In the genomic region with DNA sequence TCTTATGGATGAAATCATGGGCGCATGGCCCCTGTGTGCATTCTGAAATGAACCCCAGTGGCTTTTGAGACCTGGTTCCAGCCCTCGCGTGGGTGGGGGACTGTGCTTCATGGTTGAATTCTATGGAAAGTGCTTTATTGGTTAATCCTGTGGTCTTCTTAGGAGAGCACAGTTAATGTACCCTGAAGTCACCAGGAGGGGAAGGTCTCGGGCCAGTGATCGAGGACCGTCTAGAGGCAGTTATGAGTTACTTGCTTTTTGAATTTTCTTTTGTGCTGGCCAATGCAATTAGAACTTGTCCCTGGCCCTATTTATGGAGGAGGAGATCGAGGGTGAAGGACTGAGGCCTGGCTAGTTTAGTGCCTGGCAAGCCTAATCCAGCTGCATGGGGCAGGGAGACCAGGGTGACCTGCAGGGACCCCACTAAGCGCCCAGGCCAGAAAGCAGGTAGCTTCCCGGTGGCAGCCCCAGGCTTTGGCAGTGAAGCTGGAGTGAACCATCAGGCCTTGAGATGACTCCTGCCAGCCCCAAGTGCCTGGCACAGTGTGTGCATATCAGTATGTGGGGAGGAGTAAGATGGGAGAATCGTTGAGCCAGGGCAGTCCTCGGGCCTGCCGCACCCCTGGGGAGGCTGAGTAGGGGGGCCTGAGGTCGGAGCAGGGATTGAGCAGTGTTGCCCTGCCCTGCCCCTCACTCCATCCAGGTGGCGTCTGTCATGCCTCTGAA, we compare ENCODE assay signal across 14 cellular contexts. TPM values are rescaled to one million over a fixed set of nuclear protein-coding genes. Genes with fewer than 3 reads are reported as not detected.
DNase-seq lines count a peak whose midpoint lies in the region; ATAC-seq, FAIRE-seq and TF ChIP-seq lines count a peak whose summit lies in the region.
"Had no signal": no experiment of that assay in that cellular context is flagged by ENCODE, and none has a peak within 500 bp of the region (broad histone marks: within the 10 kb centered on the region; RNA-seq: fewer than 3 reads in every experiment).

No MANE protein-coding gene starts in this region.

- H3K9me3 ChIP-seq in HepG2 (ENCODE audit: low read length): no peaks in the 10 kb centered on the region
- no peaks in the 10 kb centered on the region for H3K9me3 ChIP-seq in right lobe of liver
- no peaks in the 10 kb centered on the region for H3K9me3 ChIP-seq in astrocyte (ENCODE audit: insufficient read depth, low read depth, low read length)
- H3K9me3 ChIP-seq in muscle layer of duodenum (ENCODE audit: control insufficient read depth in 1 of 2, low read length in 2 of 2): no peaks in the 10 kb centered on the region
- H3K9me3 ChIP-seq in PC-3 (ENCODE audit: low read length): no peaks in the 10 kb centered on the region
- H3K9me3 ChIP-seq: heart left ventricle had no signal

- TF ChIP-seq POLR2A in HepG2 (IDR thresholded peaks at IDR 0.05; ENCODE audit: insufficient read depth in 1 of 2, low read depth in 2 of 2, low read length in 2 of 2) (no peak), right lobe of liver (IDR thresholded peaks at IDR 0.05) (no peak)

- CTCF ChIA-PET in HepG2 (lab: Yijun Ruan, JAX; ENCODE audit: low intra/inter-chr PET ratio, low total read pairs): no interaction called here
- CTCF ChIA-PET in PC-3 (lab: Charles Lee): no interaction called here

- TF ChIP-seq CTCF in HepG2 (CRISPR knock-in tag; IDR thresholded peaks at IDR 0.05) (no peak), right lobe of liver (IDR thresholded peaks at IDR 0.05) (no peak), astrocyte (IDR thresholded peaks at IDR 0.05; ENCODE audit: insufficient read depth, low read depth, low read length) (no peak), PC-3 (conservative IDR thresholded peaks at IDR 0.05; ENCODE audit: low read depth, low read length) (no peak), brain microvascular endothelial cell (IDR thresholded peaks at IDR 0.05; ENCODE audit: low read depth, low read length, missing control alignments) (no peak)

- WGBS in HepG2 (ENCODE audit: low lambda C conversion rate): 96% methylated on average over 14 of the region's 14 CpGs
- WGBS in right lobe of liver (ENCODE audit: insufficient coverage, low coverage, low lambda C conversion rate, missing lambda C conversion rate): 67% methylated on average over 4 of the region's 14 CpGs

- H2AFZ ChIP-seq in HepG2 (ENCODE audit: low read length): no peak overlapping the region
- H2AFZ ChIP-seq in astrocyte (ENCODE audit: low read depth, low read length): no peak overlapping the region
- H2AFZ ChIP-seq in PC-3 (ENCODE audit: low read length): no peak overlapping the region
- H2AFZ ChIP-seq: GM23338 had no signal

- no peak overlapping the region for H3K27ac Mint-ChIP-seq in astrocyte (ENCODE audit: unreplicated experiment)
- H3K27ac Mint-ChIP-seq: activated naive CD8-positive, alpha-beta T cell had no signal

- no peak for TF ChIP-seq EP300 in HepG2 (IDR thresholded peaks at IDR 0.05; ENCODE audit: low read depth in 2 of 2, low read length in 2 of 2)
- TF ChIP-seq EP300 in HepG2 (CRISPR knock-in tag; IDR thresholded peaks at IDR 0.05; ENCODE audit: borderline replicate concordance): no peak

- H3K4me2 ChIP-seq in HepG2 (ENCODE audit: low read depth, low read length) (no peak overlapping the region), astrocyte (ENCODE audit: low read length) (no peak overlapping the region), PC-3 (ENCODE audit: low read length) (no peak overlapping the region)

- no peak overlapping the region for H3K4me3 Mint-ChIP-seq in astrocyte (ENCODE audit: unreplicated experiment)
- H3K4me3 Mint-ChIP-seq: activated naive CD8-positive, alpha-beta T cell; GM23338 had no signal

- H3K4me3 ChIP-seq in HepG2 (replicated peaks in 1 of 3; ENCODE audit: insufficient read depth in 1 of 3, low read depth in 2 of 3, low read length in 3 of 3) (no peak overlapping the region), right lobe of liver (no peak overlapping the region), astrocyte (ENCODE audit: insufficient read depth, low read depth, low read length) (no peak overlapping the region), muscle layer of duodenum (ENCODE audit: low read depth in 1 of 2, low read length in 2 of 2) (no peak overlapping the region), PC-3 (ENCODE audit: low read length) (no peak overlapping the region), brain microvascular endothelial cell (ENCODE audit: low read depth, low read length) (no peak overlapping the region)
- H3K4me3 ChIP-seq: GM23338, heart left ventricle had no signal

- no peaks in the 10 kb centered on the region for H3K9me2 ChIP-seq in PC-3 (replicated peaks; ENCODE audit: low read length)

- peaks cover 34% of the 10 kb centered on the region for H3K4me1 Mint-ChIP-seq in astrocyte (ENCODE audit: low read depth, unreplicated experiment)

- H4K20me1 ChIP-seq in HepG2 (ENCODE audit: insufficient read depth, low read length): peaks cover 8% of the 10 kb centered on the region; the same call in 1 of the 2 replicates
- H4K20me1 ChIP-seq in astrocyte (ENCODE audit: insufficient read depth, low read length): peaks cover 87% of the 10 kb centered on the region
- peaks cover 57% of the 10 kb centered on the region for H4K20me1 ChIP-seq in PC-3 (ENCODE audit: low read length)

- no peaks in the 10 kb centered on the region for H3K9me3 Mint-ChIP-seq in astrocyte (ENCODE audit: unreplicated experiment)
- H3K9me3 Mint-ChIP-seq: GM23338 had no signal

- no peak for DNase-seq in HepG2 (ENCODE audit: low spot score)
- no peak for DNase-seq in right lobe of liver
- no peak for DNase-seq in astrocyte (ENCODE audit: low read depth)
- DNase-seq in HTR-8/SVneo (ENCODE audit: insufficient read length, low spot score): no peak
- no peak for DNase-seq in PC-3
- no peak for DNase-seq in NCI-H226
- DNase-seq in brain microvascular endothelial cell: no peak
- DNase-seq: NCI-H1092; NCI-H2171; stimulated activated CD4-positive, alpha-beta T cell treated with anti-CD3 and anti-CD28 coated beads, Interleukin-4, amount 100 ng/mL, for 1 hour had no signal

- BruUV-seq in HepG2 (replicated peaks; lab: Mats Ljungman, UMichigan) (no TSS peak), PC-3 (replicated peaks; lab: Mats Ljungman, UMichigan) (no TSS peak)

- H3K79me2 ChIP-seq in HepG2 (ENCODE audit: insufficient read depth, low read length) (peaks cover 61% of the 10 kb centered on the region), astrocyte (ENCODE audit: insufficient read depth, low read length) (peaks cover 94% of the 10 kb centered on the region), PC-3 (ENCODE audit: low read length) (peaks cover 76% of the 10 kb centered on the region)

- TF ChIP-seq RAD21 in HepG2 (CRISPR knock-in tag; IDR thresholded peaks at IDR 0.05): no peak

- in situ Hi-C loops in HepG2 (cut with HindIII; ENCODE audit: extremely low pct_ligation_motif_present, low pct_unique_long_range_greater_than_20kb): no loop called here
- in situ Hi-C loops in brain microvascular endothelial cell (cut with HindIII; ENCODE audit: low pct_ligation_motif_present, low sequenced_read_pairs): no loop called here

- no peak for FAIRE-seq in HepG2 (lab: Jason Lieb, UNC)
- no peak for FAIRE-seq in astrocyte (lab: Jason Lieb, UNC)
- no peak for FAIRE-seq in HTR-8/SVneo (lab: Jason Lieb, UNC)

- H3K27ac ChIP-seq in HepG2 (ENCODE audit: extremely low read length, insufficient read depth, low read length) (no peak overlapping the region), right lobe of liver (no peak overlapping the region), astrocyte (ENCODE audit: low read depth, low read length) (no peak overlapping the region), muscle layer of duodenum (ENCODE audit: low read length) (peak overlapping the region; percentile 49), PC-3 (ENCODE audit: low read length) (no peak overlapping the region), brain microvascular endothelial cell (no peak overlapping the region)

- H3K27me3 ChIP-seq in HepG2 (ENCODE audit: control insufficient read depth in 1 of 2, insufficient read depth in 2 of 2, low read length in 2 of 2): no peaks in the 10 kb centered on the region
- no peaks in the 10 kb centered on the region for H3K27me3 ChIP-seq in right lobe of liver
- H3K27me3 ChIP-seq in astrocyte (ENCODE audit: insufficient read depth, low read length): no peaks in the 10 kb centered on the region
- H3K27me3 ChIP-seq in muscle layer of duodenum (ENCODE audit: low read depth, low read length): no peaks in the 10 kb centered on the region
- H3K27me3 ChIP-seq in PC-3 (ENCODE audit: low read length): no peaks in the 10 kb centered on the region
- no peaks in the 10 kb centered on the region for H3K27me3 ChIP-seq in brain microvascular endothelial cell (replicated peaks)
- H3K27me3 ChIP-seq: heart left ventricle had no signal

- peaks cover 10% of the 10 kb centered on the region for H3K36me3 Mint-ChIP-seq in astrocyte (ENCODE audit: low read depth, unreplicated experiment)
- H3K36me3 Mint-ChIP-seq: activated naive CD8-positive, alpha-beta T cell had no signal

- no peak for ATAC-seq in HepG2
- no peak for ATAC-seq in right lobe of liver
- no peak for ATAC-seq in PC-3

- POLR2A ChIA-PET in HepG2 (lab: Yijun Ruan, JAX) (interaction anchor here (1.3 kb wide), 1 partner anchor 24 kb away, joined by 5 read pairs; no protein-coding TSS in a partner anchor), PC-3 (lab: Charles Lee; ENCODE audit: unreplicated experiment) (no interaction called here)

- no peak overlapping the region for H3K9ac ChIP-seq in HepG2 (ENCODE audit: insufficient read depth, low read depth, low read length)
- H3K9ac ChIP-seq in astrocyte (ENCODE audit: low read length): peak overlapping the region; percentile 34
- no peak overlapping the region for H3K9ac ChIP-seq in PC-3 (ENCODE audit: low read length)

- H3K36me3 ChIP-seq in HepG2 (replicated peaks in 1 of 2; ENCODE audit: control insufficient read depth in 1 of 2, insufficient read depth in 2 of 2, low read length in 2 of 2): peaks cover 3 to 7% of the 10 kb centered on the region in 2 experiments; a peak in 2 of 5 replicates
- no peaks in the 10 kb centered on the region for H3K36me3 ChIP-seq in right lobe of liver
- H3K36me3 ChIP-seq in astrocyte (ENCODE audit: insufficient read depth, low read length): no peaks in the 10 kb centered on the region
- no peaks in the 10 kb centered on the region for H3K36me3 ChIP-seq in muscle layer of duodenum (ENCODE audit: control insufficient read depth in 1 of 2, insufficient read depth in 2 of 2, low read length in 2 of 2)
- H3K36me3 ChIP-seq in PC-3 (ENCODE audit: low read depth, low read length): no peaks in the 10 kb centered on the region
- H3K36me3 ChIP-seq in brain microvascular endothelial cell (replicated peaks): no peaks in the 10 kb centered on the region
- H3K36me3 ChIP-seq: heart left ventricle had no signal

- no peaks in the 10 kb centered on the region for H3F3A ChIP-seq in PC-3 (ENCODE audit: low read length, unreplicated experiment)

- no peaks in the 10 kb centered on the region for H3K27me3 Mint-ChIP-seq in astrocyte (ENCODE audit: low read depth, unreplicated experiment)

- intact Hi-C loops in HepG2 (cut with micrococcal nuclease; ENCODE audit: unreplicated experiment): no loop called here
- intact Hi-C loops in right lobe of liver (cut with DNase I): loop anchor here in 1 of 2 donors (5.0 kb wide), 1 partner anchor 48 kb away; no protein-coding TSS in a partner anchor
- intact Hi-C loops in PC-3 (cut with micrococcal nuclease): no loop called here

- H3K4me1 ChIP-seq in HepG2 (ENCODE audit: insufficient read depth, low read length) (peaks cover 25% of the 10 kb centered on the region), right lobe of liver (no peaks in the 10 kb centered on the region), astrocyte (ENCODE audit: insufficient read depth, low read length) (peaks cover 16% of the 10 kb centered on the region), muscle layer of duodenum (ENCODE audit: control insufficient read depth in 1 of 2, insufficient read depth in 2 of 2, low read length in 2 of 2) (peaks cover 0 to 3% of the 10 kb centered on the region in 2 donors), PC-3 (ENCODE audit: insufficient read depth, low read length) (peaks cover 31% of the 10 kb centered on the region)

RNA-seq across cellular contexts. Expression of gene SMOX, which starts 11.3 kb away (rescaled TPM):
- 15.2 and 22.7 TPM in 2 replicates for total RNA-seq in HepG2 (2016; rRNA removed; fragmentation: Illumina TruSeq; extraction: Trizol)
- total RNA-seq in HepG2 (2016; cell fraction: cytosol; rRNA removed; fragmentation: Illumina TruSeq; extraction: Trizol; ENCODE audit: low read depth): 6.1 and 6.3 TPM in 2 replicates
- 15.6 and 22.2 TPM in 2 replicates for total RNA-seq in HepG2 (2016; cell fraction: insoluble cytoplasmic fraction; rRNA removed; fragmentation: Illumina TruSeq; extraction: Trizol)
- total RNA-seq in HepG2 (2016; cell fraction: membrane; rRNA removed; fragmentation: Illumina TruSeq; extraction: Trizol): 10.3 and 11.1 TPM in 2 replicates
- total RNA-seq in HepG2 (2016; cell fraction: nucleus; rRNA removed; fragmentation: Illumina TruSeq; extraction: Trizol): 12.0 and 12.7 TPM in 2 replicates
- 10.2 and 12.2 TPM in 2 replicates for polyA plus RNA-seq in HepG2 (2011; rRNA removed)
- 9.3 and 16.7 TPM in 2 replicates for polyA plus RNA-seq in HepG2 (2011; cell fraction: cytosol; rRNA removed)
- 29.6 TPM in 2 replicates for polyA plus RNA-seq in HepG2 (2011; cell fraction: nucleus; rRNA removed)
- 13.2 and 25.9 TPM in 2 replicates for polyA plus RNA-seq in HepG2 (2012)
- 5.0 and 6.4 TPM in 2 replicates for polyA plus RNA-seq in HepG2 (2016; cell fraction: cytosol; fragmentation: Illumina TruSeq; extraction: Trizol; ENCODE audit: low read depth)
- 19.3 and 21.5 TPM in 2 replicates for polyA plus RNA-seq in HepG2 (2016; cell fraction: insoluble cytoplasmic fraction; fragmentation: Illumina TruSeq; extraction: Trizol; ENCODE audit: low read depth)
- polyA plus RNA-seq in HepG2 (2016; cell fraction: membrane; fragmentation: Illumina TruSeq; extraction: Trizol; ENCODE audit: low read depth): 10.4 and 12.4 TPM in 2 replicates
- 22.2 and 26.5 TPM in 2 replicates for polyA plus RNA-seq in HepG2 (2016; cell fraction: nucleus; fragmentation: Illumina TruSeq; extraction: Trizol; ENCODE audit: insufficient read depth, low read depth)
- polyA minus RNA-seq in HepG2 (2011; rRNA and poly(A)+ RNA removed; ENCODE audit: low replicate concordance): 17.6 and 18.8 TPM in 2 replicates
- 3.9 and 5.8 TPM in 2 replicates for polyA minus RNA-seq in HepG2 (2011; cell fraction: cytosol; rRNA and poly(A)+ RNA removed)
- 8.5 and 10.0 TPM in 2 replicates for polyA minus RNA-seq in HepG2 (2011; cell fraction: nucleus; rRNA and poly(A)+ RNA removed)
- 10 to 100 TPM in 1 of 6 experiments, 1 to 10 TPM in 4, under 1 TPM in 1; 0.95 to 11.7 (median 4.3) TPM for total RNA-seq in right lobe of liver
- 32.0 and 37.1 TPM in 2 replicates for total RNA-seq in astrocyte
- total RNA-seq in PC-3 (2014; rRNA removed): 59.3 and 82.4 TPM in 2 replicates
